Comparison of ENCODE assay signal across 8 cellular contexts in the genomic region with DNA sequence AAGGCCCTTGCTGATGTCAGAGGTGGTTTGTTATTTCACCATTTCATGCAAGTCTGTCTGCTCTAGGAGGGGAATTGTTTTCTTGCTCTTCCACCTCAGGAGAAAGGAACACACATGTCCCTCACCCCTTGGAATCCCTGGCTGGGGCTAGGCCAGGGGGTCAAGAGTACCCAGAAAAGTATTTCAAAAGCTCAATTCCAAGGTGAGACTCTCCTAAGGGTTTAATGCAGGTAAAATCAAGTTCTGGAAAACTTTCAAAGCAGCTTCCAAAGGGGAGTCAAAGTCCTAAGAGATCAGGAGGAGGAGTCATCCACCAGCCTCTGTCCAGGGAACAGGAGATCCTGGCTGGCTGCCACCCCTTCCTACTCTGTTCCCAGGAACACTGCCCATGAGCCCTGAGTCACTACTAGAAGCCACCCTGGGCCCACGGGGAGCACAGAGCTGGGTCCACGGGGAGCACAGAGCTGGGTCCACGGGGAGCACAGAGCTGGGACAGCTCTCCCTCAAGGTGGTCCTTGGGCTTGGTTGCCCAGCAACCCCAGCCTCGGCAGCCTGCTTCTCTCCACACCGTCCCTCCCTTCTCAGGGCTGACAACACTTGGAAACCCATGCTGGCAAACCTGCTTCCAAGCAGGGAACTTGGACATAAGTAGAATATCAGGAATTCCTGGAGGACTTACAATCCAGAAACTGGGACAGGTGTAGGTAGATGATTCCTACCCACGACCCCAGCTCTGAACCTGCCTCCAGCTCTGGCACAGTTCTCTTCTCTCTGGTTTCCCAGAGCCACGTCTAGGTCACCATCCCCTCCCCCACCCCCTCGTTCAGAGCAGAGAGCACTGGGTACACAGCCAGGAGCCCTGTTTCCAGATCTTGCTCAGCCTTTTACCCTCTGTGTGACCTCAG. TPM values are rescaled to one million over a fixed set of nuclear protein-coding genes. Genes with fewer than 3 reads are reported as not detected.
DNase-seq lines count a peak whose midpoint lies in the region; TF ChIP-seq lines count a peak whose summit lies in the region.

No MANE protein-coding gene starts in this region.

- no peaks in the 10 kb centered on the region for H3K36me3 ChIP-seq in hepatocyte (replicated peaks; ENCODE audit: insufficient read depth, low read depth)
- no peaks in the 10 kb centered on the region for H3K36me3 ChIP-seq in testis (ENCODE audit: low read depth, missing control alignments)

- no peak for TF ChIP-seq CTCF in HFF-Myc (IDR thresholded peaks at IDR 0.05; ENCODE audit: low read depth, low read length, missing control alignments)
- no peak for TF ChIP-seq CTCF in hepatocyte (IDR thresholded peaks at IDR 0.05; ENCODE audit: poor library complexity)
- TF ChIP-seq CTCF in testis (IDR thresholded peaks at IDR 0.05), result no peak

- no peaks in the 10 kb centered on the region for H3K27me3 Mint-ChIP-seq in activated T-cell treated with anti-CD3 and anti-CD28 coated beads, Interleukin-2, amount 50 U/mL, for 24 hours

- H3K27me3 ChIP-seq in hepatocyte (no peaks in the 10 kb centered on the region), testis (no peaks in the 10 kb centered on the region)

- H3K9me2 ChIP-seq in hepatocyte (replicated peaks; ENCODE audit: insufficient read depth), result no peaks in the 10 kb centered on the region

- peaks cover 23% of the 10 kb centered on the region for H3K4me1 ChIP-seq in hepatocyte (ENCODE audit: insufficient read depth)
- peaks cover 9% of the 10 kb centered on the region for H3K4me1 ChIP-seq in testis

- H3K9me3 ChIP-seq in hepatocyte (ENCODE audit: low read depth) (no peaks in the 10 kb centered on the region), testis (no peaks in the 10 kb centered on the region)

- WGBS in hepatocyte (ENCODE audit: low lambda C conversion rate, missing lambda C conversion rate), result 64% methylated on average over 6 of the region's 8 CpGs
- 28 to 39% methylated on average over 6 to 8 of the region's 8 CpGs for WGBS in testis, 2 donors

- TF ChIP-seq POLR2A in testis (IDR thresholded peaks at IDR 0.05), result no peak

- peak overlapping the region; percentile 22 for H3K4me2 ChIP-seq in hepatocyte

- no peaks in the 10 kb centered on the region for H3K36me3 Mint-ChIP-seq in activated T-cell treated with anti-CD3 and anti-CD28 coated beads, Interleukin-2, amount 50 U/mL, for 24 hours (ENCODE audit: low read depth)

- no peak overlapping the region for H3K4me3 ChIP-seq in HFF-Myc (replicated peaks; ENCODE audit: low read depth, low read length)
- no peak overlapping the region for H3K4me3 ChIP-seq in hepatocyte
- no peak overlapping the region for H3K4me3 ChIP-seq in testis

- H3K9me3 Mint-ChIP-seq in activated T-cell treated with anti-CD3 and anti-CD28 coated beads, Interleukin-2, amount 50 U/mL, for 24 hours, result no peaks in the 10 kb centered on the region

- H3K79me2 ChIP-seq in hepatocyte, result no peaks in the 10 kb centered on the region

- no peak overlapping the region for H3K27ac Mint-ChIP-seq in activated T-cell treated with anti-CD3 and anti-CD28 coated beads, Interleukin-2, amount 50 U/mL, for 24 hours

- no peaks in the 10 kb centered on the region for H3K4me1 Mint-ChIP-seq in activated T-cell treated with anti-CD3 and anti-CD28 coated beads, Interleukin-2, amount 50 U/mL, for 24 hours (ENCODE audit: low read depth)

- H4K20me1 ChIP-seq in hepatocyte (ENCODE audit: insufficient read depth, poor library complexity, severe bottlenecking), result no peaks in the 10 kb centered on the region

- intact Hi-C loops in testis (cut with DNase I; ENCODE audit: low total_unique reads), result no loop called here

- DNase-seq in HFF-Myc (ENCODE audit: extremely low read depth, low read depth) (peak; percentile 61), astrocyte of the hippocampus (ENCODE audit: low read depth, low spot score) (peak; percentile 87), hepatocyte (ENCODE audit: low spot score) (peak; percentile 90), testis (peak; percentile 96), iPS-NIHi11 (ENCODE audit: low spot score) (no peak), NCI-H526 (lab: John Stamatoyannopoulos, UW) (no peak), DMS153 (lab: John Stamatoyannopoulos, UW) (no peak)
- no peak for DNase-seq in activated T-cell treated with anti-CD3 and anti-CD28 coated beads, Interleukin-2, amount 50 U/mL, for 24 hours

- no peak overlapping the region for H3K4me3 Mint-ChIP-seq in activated T-cell treated with anti-CD3 and anti-CD28 coated beads, Interleukin-2, amount 50 U/mL, for 24 hours

- peak overlapping the region; percentile 77 for H3K27ac ChIP-seq in hepatocyte
- peak overlapping the region in 1 of 2 donors; percentile 57 for H3K27ac ChIP-seq in testis

- no peak overlapping the region for H2AFZ ChIP-seq in hepatocyte

RNA-seq across cellular contexts. Expression of a gene that starts 35.3 kb away (rescaled TPM):
- total RNA-seq in hepatocyte, result 246 TPM in 2 replicates
- 318 and 344 TPM in 2 replicates for polyA plus RNA-seq in hepatocyte
- total RNA-seq in testis, result 100 to 1,000 TPM; 154 TPM
- 64.2 TPM for polyA plus RNA-seq in testis (ENCODE audit: insufficient read depth, low read depth, low replicate concordance)

RNA-seq across cellular contexts. Expression of a gene that starts 49.0 kb away (rescaled TPM):
- total RNA-seq in hepatocyte, result 115 and 135 TPM in 2 replicates
- polyA plus RNA-seq in hepatocyte, result 190 and 192 TPM in 2 replicates
- total RNA-seq in testis, result 100 to 1,000 TPM; 180 to 183 TPM
- 289 TPM for polyA plus RNA-seq in testis (ENCODE audit: insufficient read depth, low read depth, low replicate concordance)

RNA-seq across cellular contexts. Expression of a gene that starts 54.5 kb away (rescaled TPM):
- total RNA-seq in hepatocyte (not detected in 2 replicates), testis (under 1 TPM; 0.24 to 0.56 TPM)
- polyA plus RNA-seq in hepatocyte (not detected in 2 replicates), testis (ENCODE audit: insufficient read depth, low read depth, low replicate concordance) (0.09 TPM)

Comparison
In these comparisons a context has a peak if more than half of its experiments do, and no peak if none do; other contexts are left out.
1. DNase-seq: peak in HFF-Myc (single experiment), astrocyte of the hippocampus (single experiment), hepatocyte (single experiment) and testis (single experiment); none in iPS-NIHi11 (single experiment), NCI-H526 (0 of 2), DMS153 (single experiment) and activated T-cell treated with anti-CD3 and anti-CD28 coated beads, Interleukin-2, amount 50 U/mL, for 24 hours (single experiment).